20 cellular contexts compared by ENCODE assay signal in the genomic region with DNA sequence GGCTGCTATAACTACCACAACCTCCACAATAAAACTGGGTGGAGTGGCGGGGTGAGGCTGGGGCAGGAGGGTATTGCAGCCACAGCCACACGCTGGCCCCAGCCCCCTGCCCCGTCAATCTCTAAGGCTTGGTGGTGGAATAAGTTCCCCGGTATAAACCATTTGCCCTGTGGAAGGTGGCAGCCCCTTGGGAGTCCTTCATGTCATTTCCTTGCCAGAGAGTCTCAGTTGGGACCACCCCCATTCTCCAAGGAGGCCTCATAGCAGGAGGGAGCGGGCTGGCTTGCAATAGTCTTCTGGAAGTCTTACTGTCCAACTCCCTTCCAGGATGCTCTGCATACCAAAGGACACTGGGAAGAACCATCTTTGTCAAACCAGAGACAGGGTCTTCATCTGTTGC. TPM values are rescaled to one million over a fixed set of nuclear protein-coding genes. Genes with fewer than 3 reads are reported as not detected.
"Had no signal": no experiment of that assay in that cellular context is flagged by ENCODE, and none has a peak within 500 bp of the region (broad histone marks: within the 10 kb centered on the region; RNA-seq: fewer than 3 reads in every experiment).

No MANE protein-coding gene starts in this region.

- DNase-seq: activated CD4-positive, alpha-beta T cell treated with anti-CD3 and anti-CD28 coated beads, Interleukin-2, amount 10 ng/mL, durations not matched to agents 7 days and 5 days; activated CD8-positive, alpha-beta memory T cell treated with anti-CD3 and anti-CD28 coated beads for 24 hours; activated naive CD4-positive, alpha-beta T cell; activated naive CD8-positive, alpha-beta T cell treated with anti-CD3 and anti-CD28 coated beads for 36 hours; amniotic stem cell; effector memory CD8-positive, alpha-beta T cell; foreskin fibroblast; glutamatergic neuron; hippocampal formation; spleen; stimulated activated CD4-positive, alpha-beta T cell treated with anti-CD3 and anti-CD28 coated beads, Interleukin-4, amount 100 ng/mL, for 4 hours; stimulated activated naive B cell treated with anti-CD40 and anti-IgM and Interleukin-4, amounts not matched to agents 10 μg/mL and 1 μg/mL and 100 μg/mL, for 72 hours; thyroid gland had no signal

- H3K79me2 ChIP-seq: parathyroid adenoma had no signal

- H3K9ac ChIP-seq: parathyroid adenoma had no signal

- H3K4me1 ChIP-seq: parathyroid adenoma, spleen, thyroid gland had no signal

- H3K36me3 ChIP-seq: thyroid gland had no signal

- H3K27ac ChIP-seq: epithelial cell of prostate, parathyroid adenoma, thyroid gland had no signal

- H2AFZ ChIP-seq: parathyroid adenoma had no signal

- ATAC-seq: effector memory CD8-positive, alpha-beta T cell; naive thymus-derived CD4-positive, alpha-beta T cell; sciatic nerve; stimulated activated naive B cell treated with anti-CD40 and anti-IgM and Interleukin-4, amounts not matched to agents 10 μg/mL and 1 μg/mL and 100 μg/mL, for 72 hours had no signal

- H3K4me3 ChIP-seq: spleen, thyroid gland had no signal

- H3K9me3 ChIP-seq: spleen, thyroid gland had no signal

- H3K27me3 ChIP-seq: thyroid gland had no signal

RNA-seq across cellular contexts. Expression of gene CD300A, which starts 19.4 kb away (rescaled TPM):
- total RNA-seq: dermis microvascular lymphatic vessel endothelial cell, kidney epithelial cell had no signal

RNA-seq across cellular contexts. Expression of gene CD300LB, which starts 45.4 kb away (rescaled TPM):
- total RNA-seq: activated CD4-positive, alpha-beta T cell treated with anti-CD3 and anti-CD28 coated beads, Interleukin-2, amount 10 ng/mL, durations not matched to agents 7 days and 5 days; activated naive CD8-positive, alpha-beta T cell treated with anti-CD3 and anti-CD28 coated beads for 36 hours; dermis microvascular lymphatic vessel endothelial cell; kidney epithelial cell; thyroid gland; urinary bladder had no signal
- polyA plus RNA-seq: naive thymus-derived CD4-positive, alpha-beta T cell had no signal

RNA-seq across cellular contexts. Expression of gene GPRC5C, which starts 54.0 kb away (rescaled TPM):
- total RNA-seq: activated CD4-positive, alpha-beta T cell treated with anti-CD3 and anti-CD28 coated beads, Interleukin-2, amount 10 ng/mL, durations not matched to agents 7 days and 5 days had no signal
- polyA plus RNA-seq: naive thymus-derived CD4-positive, alpha-beta T cell had no signal
